Comparison of ENCODE assay signal across 24 cellular contexts in the genomic region with DNA sequence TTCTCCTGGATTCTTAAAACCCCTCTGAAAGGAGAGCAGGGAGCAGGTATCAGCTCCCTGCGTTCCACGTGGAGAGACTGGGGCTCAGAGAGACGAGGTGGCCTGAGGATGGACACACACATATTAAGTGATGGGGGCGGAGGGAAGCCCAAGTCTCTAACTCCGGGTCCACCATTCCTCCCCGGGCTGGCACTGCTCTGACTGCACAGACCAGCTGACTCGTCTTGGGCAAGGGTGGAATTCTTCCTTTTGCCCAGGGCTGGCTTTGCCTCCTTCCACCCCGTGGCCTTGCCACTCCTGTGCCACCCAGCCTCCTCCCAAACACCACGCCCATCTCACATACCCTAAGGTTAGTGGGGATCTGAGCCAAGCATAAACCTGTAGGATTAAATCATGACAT.
A peak's percentile ranks its signal among the peaks of the same experiment; 100 is the strongest.
DNase-seq lines count a peak whose midpoint lies in the region; ATAC-seq, FAIRE-seq and TF ChIP-seq lines count a peak whose summit lies in the region.
"Had no signal": no experiment of that assay in that cellular context is flagged by ENCODE, and none has a peak within 500 bp of the region (broad histone marks: within the 10 kb centered on the region; RNA-seq: fewer than 3 reads in every experiment).

No MANE protein-coding gene starts in this region.

- H3K27ac ChIP-seq in mammary epithelial cell (ENCODE audit: insufficient read depth, low read depth, low read length) (no peak overlapping the region), keratinocyte (ENCODE audit: control insufficient read depth, insufficient read depth, low read length) (no peak overlapping the region), upper lobe of right lung (no peak overlapping the region)
- H3K27ac ChIP-seq: adrenal gland, brain microvascular endothelial cell, HL-60, thyroid gland had no signal

- H2AFZ ChIP-seq in mammary epithelial cell (ENCODE audit: low read depth, low read length) (peak overlapping the region; percentile 55), keratinocyte (ENCODE audit: control insufficient read depth, low read length) (peak overlapping the region; percentile 56)

- no peaks in the 10 kb centered on the region for H3K36me3 Mint-ChIP-seq in mesothelial cell of epicardium
- H3K36me3 Mint-ChIP-seq: CD4-positive, CD25-positive, alpha-beta regulatory T cell; natural killer cell had no signal

- peaks cover 9% of the 10 kb centered on the region for H3K4me1 ChIP-seq in mammary epithelial cell (ENCODE audit: insufficient read depth, low read length)
- H3K4me1 ChIP-seq in keratinocyte (ENCODE audit: control insufficient read depth, extremely low read depth, insufficient read depth, low read length) = peaks cover 11% of the 10 kb centered on the region
- H3K4me1 ChIP-seq in upper lobe of right lung = no peaks in the 10 kb centered on the region
- H3K4me1 ChIP-seq: adrenal gland, thyroid gland had no signal

- H3K27me3 ChIP-seq in mammary epithelial cell (ENCODE audit: insufficient read depth, low read length) (no peaks in the 10 kb centered on the region), keratinocyte (ENCODE audit: control insufficient read depth, extremely low read depth, insufficient read depth, low read length) (no peaks in the 10 kb centered on the region), upper lobe of right lung (peaks cover 19% of the 10 kb centered on the region)
- H3K27me3 ChIP-seq: adrenal gland, thyroid gland had no signal

- no peak for FAIRE-seq in keratinocyte (lab: Jason Lieb, UNC)

- H3K9me3 ChIP-seq in mammary epithelial cell (replicated peaks; ENCODE audit: insufficient read depth, low read length) = no peaks in the 10 kb centered on the region
- H3K9me3 ChIP-seq in keratinocyte (ENCODE audit: control insufficient read depth, low read depth, low read length) = no peaks in the 10 kb centered on the region
- H3K9me3 ChIP-seq in upper lobe of right lung = no peaks in the 10 kb centered on the region
- H3K9me3 ChIP-seq: adrenal gland, thyroid gland had no signal

- H3K4me2 ChIP-seq in mammary epithelial cell (ENCODE audit: insufficient read depth, low read depth, low read length) = peak overlapping the region; percentile 73
- H3K4me2 ChIP-seq in keratinocyte (ENCODE audit: control insufficient read depth, extremely low read depth, insufficient read depth, low read depth, low read length) = peak overlapping the region; percentile 91

- no peaks in the 10 kb centered on the region for H3K9me1 ChIP-seq in keratinocyte (ENCODE audit: control insufficient read depth, extremely low read depth, insufficient read depth, low read length)

- dilution Hi-C loops in mammary epithelial cell (cut with HindIII; ENCODE audit: low sequenced_read_pairs) = no loop called here
- dilution Hi-C loops in keratinocyte (cut with MboI; ENCODE audit: extremely low pct_ligation_motif_present, low sequenced_read_pairs) = no loop called here

- DNase-seq in NCI-H2171 treated with DMSO at 0.1 percent for 48 hours (lab: John Stamatoyannopoulos, UW) (peak; percentile 37), NCI-H2171 (lab: John Stamatoyannopoulos, UW) (no peak), mammary epithelial cell (no peak), keratinocyte (ENCODE audit: low read depth, low spot score) (no peak), upper lobe of right lung (no peak), mesothelial cell of epicardium (ENCODE audit: low spot score in 2 of 2, unreplicated experiment in 2 of 2) (no peak), HPDE6-E6E7 (ENCODE audit: extremely low spot score) (no peak)
- DNase-seq: 8988T; activated CD4-positive, alpha-beta T cell treated with anti-CD3 and anti-CD28 coated beads for 4 hours; activated CD8-positive, alpha-beta memory T cell treated with anti-CD3 and anti-CD28 coated beads for 24 hours; activated T-cell treated with anti-CD3 and anti-CD28 coated beads, Interleukin-2, amount 50 U/mL, for 4 hours; adrenal gland; brain microvascular endothelial cell; CD4-positive, CD25-positive, alpha-beta regulatory T cell; cortex of kidney; mesendoderm; natural killer cell; NCI-H187 treated with DMSO at 0.1 percent for 48 hours; NCI-H446; stimulated activated naive CD8-positive, alpha-beta T cell treated with anti-CD3 and anti-CD28 coated beads, Interleukin-15, Interleukin-2, amounts not matched to agents 100 U/mL and 50 U/mL, for 24 hours had no signal

- TF ChIP-seq CTCF in mammary epithelial cell (conservative IDR thresholded peaks at IDR 0.05 in 1 of 2, IDR thresholded peaks at IDR 0.05 in 1 of 2; ENCODE audit: extremely low read depth in 1 of 2, insufficient read depth in 1 of 2, low read depth in 1 of 2, low read length in 2 of 2) (no peak), keratinocyte (optimal IDR thresholded peaks at IDR 0.05 in 1 of 3, IDR thresholded peaks at IDR 0.05 in 1 of 3, conservative IDR thresholded peaks at IDR 0.05 in 1 of 3; ENCODE audit: extremely low read depth in 1 of 3, insufficient read depth in 2 of 3, low read length in 3 of 3) (no peak), upper lobe of right lung (IDR thresholded peaks at IDR 0.05) (no peak), mesothelial cell of epicardium (IDR thresholded peaks at IDR 0.05; ENCODE audit: unreplicated experiment) (no peak)

- H3K27me3 Mint-ChIP-seq in mesothelial cell of epicardium (ENCODE audit: low read depth) = peaks cover 27% of the 10 kb centered on the region

- H3K4me3 Mint-ChIP-seq in mesothelial cell of epicardium = no peak overlapping the region
- H3K4me3 Mint-ChIP-seq: activated T-cell treated with anti-CD3 and anti-CD28 coated beads, Interleukin-2, amount 50 U/mL, for 4 hours; CD4-positive, CD25-positive, alpha-beta regulatory T cell; natural killer cell; T-helper 1 cell treated with Interleukin-12 subunit alpha and Interleukin-12 subunit beta and Interleukin-4 antibody, amounts not matched to agents 30 μg/mL and 1 μg/mL, for 36 hours had no signal

- H3K4me1 Mint-ChIP-seq in mesothelial cell of epicardium = no peaks in the 10 kb centered on the region
- H3K4me1 Mint-ChIP-seq: natural killer cell had no signal

- no TSS peak for BruUV-seq in mammary epithelial cell (replicated peaks; lab: Mats Ljungman, UMichigan)

- ATAC-seq in upper lobe of right lung (peak; percentile 11), GM18511 (IDR thresholded peaks at IDR 0.05; ENCODE audit: unreplicated experiment) (no peak)
- ATAC-seq: activated T-cell treated with anti-CD3 and anti-CD28 coated beads, Interleukin-2, amount 50 U/mL, for 4 hours; natural killer cell; stimulated activated naive CD8-positive, alpha-beta T cell treated with anti-CD3 and anti-CD28 coated beads, Interleukin-15, Interleukin-2, amounts not matched to agents 100 U/mL and 50 U/mL, for 24 hours had no signal

- CTCF ChIA-PET in mammary epithelial cell (lab: Charles Lee; ENCODE audit: low non-redundant PET) = interaction anchor here (1.0 kb wide), 1 partner anchor 169 kb away, joined by 4 read pairs; no protein-coding TSS in a partner anchor

- H4K20me1 ChIP-seq in mammary epithelial cell (ENCODE audit: insufficient read depth, low read length) = no peaks in the 10 kb centered on the region
- H4K20me1 ChIP-seq in keratinocyte (ENCODE audit: control insufficient read depth, extremely low read depth, insufficient read depth, low read length) = no peaks in the 10 kb centered on the region

- H3K9ac ChIP-seq in mammary epithelial cell (ENCODE audit: insufficient read depth, low read length) = no peak overlapping the region
- peak overlapping the region; percentile 32 for H3K9ac ChIP-seq in keratinocyte (ENCODE audit: control insufficient read depth, extremely low read depth, insufficient read depth, low read length)

- intact Hi-C loops in mammary epithelial cell (cut with micrococcal nuclease) (no loop called here), upper lobe of right lung (cut with DNase I) (no loop called here)

- H3K27ac Mint-ChIP-seq in mesothelial cell of epicardium = no peak overlapping the region
- H3K27ac Mint-ChIP-seq: natural killer cell; T-helper 1 cell treated with Interleukin-12 subunit alpha and Interleukin-12 subunit beta and Interleukin-4 antibody, amounts not matched to agents 30 μg/mL and 1 μg/mL, for 36 hours had no signal

- no peaks in the 10 kb centered on the region for H3K9me3 Mint-ChIP-seq in mesothelial cell of epicardium
- H3K9me3 Mint-ChIP-seq: activated T-cell treated with anti-CD3 and anti-CD28 coated beads, Interleukin-2, amount 50 U/mL, for 4 hours; natural killer cell; T-helper 1 cell treated with Interleukin-12 subunit alpha and Interleukin-12 subunit beta and Interleukin-4 antibody, amounts not matched to agents 30 μg/mL and 1 μg/mL, for 36 hours had no signal

- H3K79me2 ChIP-seq in mammary epithelial cell (ENCODE audit: insufficient read depth, low read length) (no peaks in the 10 kb centered on the region), keratinocyte (ENCODE audit: control insufficient read depth, insufficient read depth, low read length) (no peaks in the 10 kb centered on the region)

- in situ Hi-C loops in mammary epithelial cell (cut with MboI; ENCODE audit: low sequenced_read_pairs in 2 of 2) = no loop called here

- WGBS in mammary epithelial cell (ENCODE audit: low coverage, missing lambda C conversion rate) = 17% methylated on average over 9 of the region's 9 CpGs

- H3K36me3 ChIP-seq in mammary epithelial cell (ENCODE audit: insufficient read depth, low read length) (no peaks in the 10 kb centered on the region), keratinocyte (ENCODE audit: control insufficient read depth in 2 of 2, extremely low read depth in 1 of 2, insufficient read depth in 2 of 2, low read length in 2 of 2) (no peaks in the 10 kb centered on the region), upper lobe of right lung (no peaks in the 10 kb centered on the region)
- H3K36me3 ChIP-seq: adrenal gland, brain microvascular endothelial cell, thyroid gland had no signal

- peak overlapping the region in 1 of 3 experiments; percentile 12 for H3K4me3 ChIP-seq in mammary epithelial cell (replicated peaks in 1 of 3; ENCODE audit: insufficient read depth in 1 of 3, low read depth in 2 of 3, low read length in 3 of 3)
- H3K4me3 ChIP-seq in keratinocyte (ENCODE audit: control insufficient read depth in 2 of 3, extremely low read depth in 1 of 3, insufficient read depth in 2 of 3, low read depth in 1 of 3, low read length in 3 of 3) = peak overlapping the region; percentile 13 to 55 (median 17)
- H3K4me3 ChIP-seq in upper lobe of right lung = no peak overlapping the region
- H3K4me3 ChIP-seq: adrenal gland, thyroid gland had no signal
